In genomic region chr5:113513384-113514262, GRCh38 we compare ENCODE assay signal across 8 cellular contexts. TPM values are rescaled to one million over a fixed set of nuclear protein-coding genes. Genes with fewer than 3 reads are reported as not detected.
DNase-seq lines count a peak whose midpoint lies in the region; ATAC-seq and TF ChIP-seq lines count a peak whose summit lies in the region.

Gene YTHDC2, plus strand, starts transcription at chr5:113513694. Its CDS starts 202 bp downstream, at chr5:113513896.

- H4K91ac ChIP-seq in IMR-90 (ENCODE audit: insufficient read depth, low read depth, low read length): peak within 1 kb of the TSS; percentile 65

- peaks cover 3% of the 10 kb centered on the region; the same call in 1 of the 2 replicates for H3K36me3 ChIP-seq in IMR-90 (ENCODE audit: control insufficient read depth, insufficient read depth, low read length)
- H3K36me3 ChIP-seq in PC-9 (ENCODE audit: low read depth): peaks cover 10% of the 10 kb centered on the region; the same call in 1 of the 2 replicates
- peaks cover 0 to 2% of the 10 kb centered on the region in 2 donors for H3K36me3 ChIP-seq in esophagus (ENCODE audit: control insufficient read depth in 2 of 2, insufficient read depth in 2 of 2, low read length in 1 of 2)
- peaks cover 5% of the 10 kb centered on the region for H3K36me3 ChIP-seq in muscle layer of colon (ENCODE audit: insufficient read depth, low read length)

- peak within 1 kb of the TSS; percentile 53 for H2AK9ac ChIP-seq in IMR-90 (replicated peaks; ENCODE audit: low read depth, low read length, poor library complexity)

- H3K79me1 ChIP-seq in IMR-90 (ENCODE audit: low read depth in 1 of 2, low read length in 2 of 2): peaks cover 6 to 32% of the 10 kb centered on the region in 2 experiments

- no peaks in the 10 kb centered on the region for H3K27me3 ChIP-seq in IMR-90 (ENCODE audit: control insufficient read depth, insufficient read depth, low read length)
- no peaks in the 10 kb centered on the region for H3K27me3 ChIP-seq in PC-9 (ENCODE audit: insufficient read depth, low read depth)
- no peaks in the 10 kb centered on the region for H3K27me3 ChIP-seq in esophagus (ENCODE audit: control insufficient read depth in 1 of 2, insufficient read depth in 2 of 2, low read length in 2 of 2)
- H3K27me3 ChIP-seq in muscle layer of colon (ENCODE audit: control insufficient read depth in 1 of 2, insufficient read depth in 2 of 2, low read length in 2 of 2): no peaks in the 10 kb centered on the region

- H3K9me1 ChIP-seq in IMR-90 (ENCODE audit: insufficient read depth, low read length): no peaks in the 10 kb centered on the region

- H2BK120ac ChIP-seq in IMR-90 (ENCODE audit: low read depth, low read length): peak within 1 kb of the TSS; percentile 65

- H4K20me1 ChIP-seq in IMR-90 (ENCODE audit: insufficient read depth, low read length): no peaks in the 10 kb centered on the region; the same call in 1 of the 2 replicates
- H4K20me1 ChIP-seq in PC-9 (ENCODE audit: insufficient read depth): no peaks in the 10 kb centered on the region

- H3K4me3 ChIP-seq in IMR-90 (ENCODE audit: insufficient read depth, low read depth, low read length) (peak within 1 kb of the TSS; percentile 60), PC-9 (peak within 1 kb of the TSS; percentile 81), esophagus (ENCODE audit: low read depth in 1 of 2, low read length in 2 of 2) (peak within 1 kb of the TSS; percentile 81 to 90), muscle layer of colon (ENCODE audit: low read depth in 1 of 2, low read length in 2 of 2) (peak within 1 kb of the TSS; percentile 63 to 76)

- peaks cover 32% of the 10 kb centered on the region for H3K4me1 Mint-ChIP-seq in activated T-cell treated with anti-CD3 and anti-CD28 coated beads, Interleukin-2, amount 50 U/mL, for 24 hours (ENCODE audit: low read depth)

- H3K36me3 Mint-ChIP-seq in activated T-cell treated with anti-CD3 and anti-CD28 coated beads, Interleukin-2, amount 50 U/mL, for 24 hours (ENCODE audit: low read depth): peaks cover 35% of the 10 kb centered on the region

- H3K9me3 ChIP-seq in IMR-90 (ENCODE audit: control insufficient read depth, insufficient read depth, low read length) (no peaks in the 10 kb centered on the region), PC-9 (ENCODE audit: insufficient read depth, low read depth) (no peaks in the 10 kb centered on the region), esophagus (ENCODE audit: control insufficient read depth in 2 of 2, insufficient read depth in 1 of 2, low read depth in 1 of 2, low read length in 1 of 2) (no peaks in the 10 kb centered on the region), muscle layer of colon (ENCODE audit: low read length) (no peaks in the 10 kb centered on the region)

- peaks cover 11% of the 10 kb centered on the region for H3K27me3 Mint-ChIP-seq in activated T-cell treated with anti-CD3 and anti-CD28 coated beads, Interleukin-2, amount 50 U/mL, for 24 hours

- peak within 1 kb of the TSS; percentile 87 for H3K4ac ChIP-seq in IMR-90 (ENCODE audit: low read depth, low read length)

- peak within 1 kb of the TSS; percentile 63; the same call in 1 of the 2 replicates for H2BK20ac ChIP-seq in IMR-90 (ENCODE audit: low read depth, low read length)

- peak within 1 kb of the TSS; percentile 91 for H3K4me3 Mint-ChIP-seq in activated T-cell treated with anti-CD3 and anti-CD28 coated beads, Interleukin-2, amount 50 U/mL, for 24 hours

- no peak within 1 kb of the TSS; the same call in 2 of the 3 replicates for H2BK15ac ChIP-seq in IMR-90 (ENCODE audit: low read depth, low read length)

- POLR2A ChIA-PET in IMR-90 (lab: Charles Lee; ENCODE audit: unreplicated experiment): no interaction called here
- POLR2A ChIA-PET in PC-9 (lab: Charles Lee; ENCODE audit: unreplicated experiment): interaction anchor here (0.7 kb wide), 1 partner anchor 472 kb away, joined by 4 read pairs; no protein-coding TSS in a partner anchor

- DNase-seq in DMS153 treated with DMSO at 0.1 percent for 48 hours (lab: John Stamatoyannopoulos, UW; ENCODE audit: unreplicated experiment) (peak; percentile 12), IMR-90 (peak; percentile 87), PC-9 (peak; percentile 74 to 81)
- DNase-seq in activated T-cell treated with anti-CD3 and anti-CD28 coated beads, Interleukin-2, amount 50 U/mL, for 24 hours: peak; percentile 94
- peak; percentile 61 to 82 for DNase-seq in stimulated activated CD8-positive, alpha-beta memory T cell treated with anti-CD3 and anti-CD28 coated beads, Interleukin-7, amount 100 ng/mL, for 4 hours (ENCODE audit: low read depth in 2 of 2)

- H3K18ac ChIP-seq in IMR-90 (ENCODE audit: low read depth, low read length): peak within 1 kb of the TSS; percentile 83; the same call in 1 of the 2 replicates

- H3K4me1 ChIP-seq in IMR-90 (ENCODE audit: control insufficient read depth, insufficient read depth, low read length) (no peaks in the 10 kb centered on the region; the same call in 1 of the 2 replicates), PC-9 (replicated peaks; ENCODE audit: insufficient read depth) (peaks cover 22% of the 10 kb centered on the region), esophagus (ENCODE audit: control insufficient read depth in 2 of 2, insufficient read depth in 2 of 2, low read length in 1 of 2) (no peaks in the 10 kb centered on the region), muscle layer of colon (ENCODE audit: insufficient read depth, low read length) (peaks cover 10% of the 10 kb centered on the region)

- WGBS in IMR-90 (ENCODE audit: extremely low coverage in 2 of 2, insufficient read length in 1 of 2), 2 experiments: 0% methylated on average over 20 of the region's 69 CpGs; no CpG with 5 or more reads in 1 of the 2 experiments
- WGBS in esophagus, 2 donors: 0 to 1% methylated on average over 65 to 69 of the region's 69 CpGs

- peak within 1 kb of the TSS; percentile 81 for H3K9ac ChIP-seq in IMR-90 (ENCODE audit: low read depth, low read length)
- H3K9ac ChIP-seq in muscle layer of colon (ENCODE audit: low read length): peak within 1 kb of the TSS; percentile 62

- H3K14ac ChIP-seq in IMR-90 (replicated peaks; ENCODE audit: low read depth, low read length): peak within 1 kb of the TSS; percentile 87

- peak; percentile 49 for TF ChIP-seq RAD21 in IMR-90 (IDR thresholded peaks at IDR 0.05; ENCODE audit: low read length)

- ATAC-seq in GM21528 (IDR thresholded peaks at IDR 0.05; ENCODE audit: low FRiP score, unreplicated experiment) (peak; percentile 100), IMR-90 (ENCODE audit: low read depth) (peak; percentile 97)

- peak within 1 kb of the TSS; percentile 32 to 88 for H4K8ac ChIP-seq in IMR-90 (ENCODE audit: low read depth in 2 of 2, low read length in 2 of 2)

- CTCF ChIA-PET in IMR-90 (lab: Yijun Ruan, JAX) (interaction anchor here (1.2 to 4.2 kb wide), 2 partner anchors 177 to 518 kb away, joined by 5 to 23 read pairs; no protein-coding TSS in a partner anchor), PC-9 (lab: Charles Lee) (no interaction called here)

- dilution Hi-C loops in IMR-90 (cut with HindIII; ENCODE audit: low sequenced_read_pairs, unreplicated experiment): no loop called here

- H2AFZ ChIP-seq in IMR-90 (replicated peaks; ENCODE audit: low read length, poor library complexity) (peak within 1 kb of the TSS; percentile 99), PC-9 (peak within 1 kb of the TSS; percentile 93)

- TF ChIP-seq CTCF in IMR-90 (conservative IDR thresholded peaks at IDR 0.05; ENCODE audit: low read depth, low read length) (peak; percentile 44), PC-9 (conservative IDR thresholded peaks at IDR 0.05) (no peak)

- H4K5ac ChIP-seq in IMR-90 (ENCODE audit: low read depth, low read length): peak within 1 kb of the TSS; percentile 97

- peak within 1 kb of the TSS; percentile 96 for H3K27ac Mint-ChIP-seq in activated T-cell treated with anti-CD3 and anti-CD28 coated beads, Interleukin-2, amount 50 U/mL, for 24 hours

- peak; percentile 81 for TF ChIP-seq POLR2A in IMR-90 (IDR thresholded peaks at IDR 0.05; ENCODE audit: low read depth, low read length)

- H3K23ac ChIP-seq in IMR-90 (ENCODE audit: low read depth, low read length): peak within 1 kb of the TSS; percentile 82

- BruUV-seq in IMR-90 (replicated peaks; lab: Mats Ljungman, UMichigan) (no TSS peak), PC-9 (replicated peaks; lab: Mats Ljungman, UMichigan) (no TSS peak)

- H3K27ac ChIP-seq in IMR-90 (ENCODE audit: insufficient read depth, low read length) (peak within 1 kb of the TSS; percentile 79), PC-9 (peak within 1 kb of the TSS; percentile 64), esophagus (ENCODE audit: low read depth in 2 of 2, low read length in 1 of 2) (peak within 1 kb of the TSS; percentile 85 to 97), muscle layer of colon (ENCODE audit: low read depth, low read length) (peak within 1 kb of the TSS; percentile 48)

- intact Hi-C loops in IMR-90 (cut with micrococcal nuclease) (loop anchor here (5.0 to 10.0 kb wide), 2 partner anchors 309 to 366 kb away; no protein-coding TSS in a partner anchor), PC-9 (cut with micrococcal nuclease; ENCODE audit: unreplicated experiment) (loop anchor here (1.0 kb wide), 3 partner anchors 24 to 517 kb away; no protein-coding TSS in a partner anchor)

- H3K9me2 ChIP-seq in PC-9 (ENCODE audit: insufficient read depth): no peaks in the 10 kb centered on the region

- H3K4me2 ChIP-seq in IMR-90 (ENCODE audit: low read depth, low read length) (peak within 1 kb of the TSS; percentile 97), PC-9 (peak within 1 kb of the TSS; percentile 100)

- peaks cover 8% of the 10 kb centered on the region; the same call in 1 of the 2 replicates for H3F3A ChIP-seq in PC-9 (ENCODE audit: insufficient read depth, low read depth)

- in situ Hi-C loops in IMR-90 (cut with MboI; ENCODE audit: low sequenced_read_pairs): no loop called here

- H2BK5ac ChIP-seq in IMR-90 (ENCODE audit: low read depth, low read length, poor library complexity, severe bottlenecking): peak within 1 kb of the TSS; percentile 63

- H3K79me2 ChIP-seq in PC-9 (ENCODE audit: low read depth): peaks cover 25% of the 10 kb centered on the region

- H3K56ac ChIP-seq in IMR-90 (ENCODE audit: extremely low read depth, insufficient read depth, low read length): 0 out of 2 replicates have a peak within 1 kb of the TSS, but pooled peaks have one; percentile 13

- H2AK5ac ChIP-seq in IMR-90 (ENCODE audit: low read depth, low read length): peak within 1 kb of the TSS; percentile 67; the same call in 1 of the 2 replicates

- peaks cover 2% of the 10 kb centered on the region for H3K9me3 Mint-ChIP-seq in activated T-cell treated with anti-CD3 and anti-CD28 coated beads, Interleukin-2, amount 50 U/mL, for 24 hours

TF ChIP-seq in IMR-90, 13 proteins besides CTCF, POLR2A, EP300 and RAD21 (continues in another document):
- TF ChIP-seq BHLHE40 (IDR thresholded peaks at IDR 0.05; ENCODE audit: low read depth, low read length) (peak; percentile 74), MAFK (IDR thresholded peaks at IDR 0.05; ENCODE audit: low read depth, low read length) (no peak), NFE2L2 (IDR thresholded peaks at IDR 0.05; ENCODE audit: low read depth, low read length) (0 out of 2 replicates have a peak, but pooled peaks have one; percentile 16), CHD1 (IDR thresholded peaks at IDR 0.05; ENCODE audit: low read depth, low read length) (no peak)

RNA-seq across cellular contexts. Expression of gene YTHDC2, which starts in this region (rescaled TPM):
- total RNA-seq in IMR-90 (2012; rRNA removed): 13.4 and 22.5 TPM in 2 replicates
- 4.5 and 6.5 TPM in 2 replicates for polyA plus RNA-seq in IMR-90 (2012; rRNA removed)
- 0.78 and 0.80 TPM in 2 replicates for polyA plus RNA-seq in IMR-90 (2012; cell fraction: cytosol; rRNA removed)
- 4.5 and 21.9 TPM in 2 replicates for polyA plus RNA-seq in IMR-90 (2012; cell fraction: nucleus; rRNA removed; ENCODE audit: low replicate concordance)
- 14.9 and 18.6 TPM in 2 replicates for total RNA-seq in PC-9 (2021)
- polyA plus RNA-seq in esophagus: 1 to 10 TPM; 7.5 to 8.9 TPM

Comparison
In these comparisons a context has a peak if more than half of its experiments do, and no peak if none do; other contexts are left out.
1. Peak in every context shown above with its lines: DNase-seq, ATAC-seq, H3K4me3 ChIP-seq and H3K27ac ChIP-seq.
2. DNase-seq: peak in every context shown above with its lines; median percentile 94 in activated T-cell treated with anti-CD3 and anti-CD28 coated beads, Interleukin-2, amount 50 U/mL, for 24 hours; 87 in IMR-90; 78 in PC-9; 72 in stimulated activated CD8-positive, alpha-beta memory T cell treated with anti-CD3 and anti-CD28 coated beads, Interleukin-7, amount 100 ng/mL, for 4 hours; 12 in DMS153 treated with DMSO at 0.1 percent for 48 hours.